11 cellular contexts compared by ENCODE assay signal in the genomic region with DNA sequence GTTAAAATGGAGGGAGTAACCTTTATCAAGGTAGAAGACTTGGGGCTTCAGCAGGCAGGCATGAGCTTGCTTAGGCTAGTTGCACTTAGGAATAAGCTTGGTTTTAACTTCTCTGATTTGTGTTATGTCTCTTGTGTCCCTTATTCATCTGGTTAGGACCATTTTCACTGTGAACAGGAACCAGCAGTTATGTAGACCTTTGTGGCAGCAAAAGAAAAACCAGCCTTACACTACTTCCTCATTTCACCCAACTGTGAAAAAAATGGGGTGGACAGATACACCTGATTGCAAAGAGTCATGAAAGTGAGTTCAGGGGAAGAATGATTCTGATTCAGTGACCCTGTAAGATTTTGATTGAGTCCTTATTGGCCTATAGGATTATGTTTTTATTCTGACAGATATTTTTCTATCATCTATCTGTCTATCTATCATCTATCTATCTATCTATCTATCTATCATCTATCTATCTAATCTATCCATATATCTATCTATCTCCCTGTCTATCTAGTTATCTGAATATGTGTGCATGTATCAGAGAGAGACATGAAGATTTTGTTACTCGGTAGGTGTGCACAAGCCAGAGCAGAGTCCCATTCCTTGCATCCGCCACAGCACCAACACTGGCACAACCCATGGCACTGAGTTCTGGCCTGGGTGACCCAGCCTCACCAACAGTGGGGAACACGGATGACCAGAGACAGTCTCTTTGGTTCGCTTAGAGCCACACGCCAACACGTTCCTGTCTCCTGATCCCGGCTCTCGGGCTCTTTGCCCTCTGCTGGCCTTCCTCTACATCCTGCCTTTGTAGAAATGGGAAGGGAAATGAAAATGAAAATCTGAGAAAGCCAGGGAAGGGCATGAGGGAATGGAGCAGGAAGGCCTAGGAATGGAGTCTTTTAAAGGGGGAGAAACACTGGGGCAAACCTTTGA. TPM values are rescaled to one million over a fixed set of nuclear protein-coding genes. Genes with fewer than 3 reads are reported as not detected.
DNase-seq lines count a peak whose midpoint lies in the region; ATAC-seq and TF ChIP-seq lines count a peak whose summit lies in the region.
"Had no signal": no experiment of that assay in that cellular context is flagged by ENCODE, and none has a peak within 500 bp of the region (broad histone marks: within the 10 kb centered on the region; RNA-seq: fewer than 3 reads in every experiment).

No MANE protein-coding gene starts in this region.

- peaks cover 7% of the 10 kb centered on the region for H3K27me3 Mint-ChIP-seq in activated B cell treated with CpG ODN at 0.5 μM for 24 hours

- H3K36me3 ChIP-seq in stomach smooth muscle (ENCODE audit: control insufficient read depth in 2 of 2, insufficient read depth in 2 of 2, low read length in 2 of 2) = no peaks in the 10 kb centered on the region
- peaks cover 5% of the 10 kb centered on the region; the same call in 1 of the 2 replicates for H3K36me3 ChIP-seq in PC-9 (ENCODE audit: low read depth)
- H3K36me3 ChIP-seq in suprapubic skin = no peaks in the 10 kb centered on the region

- H3K4me1 ChIP-seq in stomach smooth muscle (ENCODE audit: control insufficient read depth, insufficient read depth, low read length) = peaks cover 21% of the 10 kb centered on the region
- H3K4me1 ChIP-seq in PC-9 (replicated peaks; ENCODE audit: insufficient read depth) = peaks cover 55% of the 10 kb centered on the region
- H3K4me1 ChIP-seq in suprapubic skin = peaks cover 30% of the 10 kb centered on the region

- H3F3A ChIP-seq in PC-9 (ENCODE audit: insufficient read depth, low read depth) = peaks cover 14% of the 10 kb centered on the region

- peaks cover 32% of the 10 kb centered on the region for H3K4me1 Mint-ChIP-seq in activated B cell treated with CpG ODN at 0.5 μM for 24 hours
- H3K4me1 Mint-ChIP-seq: immature natural killer cell had no signal

- POLR2A ChIA-PET in activated B cell treated with CpG ODN at 0.5 μM for 24 hours (lab: Charles Lee) (no interaction called here), PC-9 (lab: Charles Lee; ENCODE audit: unreplicated experiment) (no interaction called here)

- H3K9me2 ChIP-seq in PC-9 (ENCODE audit: insufficient read depth) = no peaks in the 10 kb centered on the region

- no peak for TF ChIP-seq CTCF in activated B cell treated with CpG ODN at 0.5 μM for 24 hours (IDR thresholded peaks at IDR 0.05)
- no peak for TF ChIP-seq CTCF in PC-9 (conservative IDR thresholded peaks at IDR 0.05)
- TF ChIP-seq CTCF in suprapubic skin (IDR thresholded peaks at IDR 0.05) = no peak

- no TSS peak for BruUV-seq in PC-9 (replicated peaks; lab: Mats Ljungman, UMichigan)

- ATAC-seq in GM19438 (IDR thresholded peaks at IDR 0.05; ENCODE audit: low read depth, unreplicated experiment) (peak; percentile 93), HG03066 (IDR thresholded peaks at IDR 0.05; ENCODE audit: low read depth, unreplicated experiment) (peak; percentile 95), activated B cell treated with CpG ODN at 0.5 μM for 24 hours (ENCODE audit: low read depth) (peak; percentile 84)

- H3K27ac ChIP-seq in stomach smooth muscle (ENCODE audit: low read length) = peak overlapping the region; percentile 6
- H3K27ac ChIP-seq in PC-9 = no peak overlapping the region
- no peak overlapping the region for H3K27ac ChIP-seq in suprapubic skin

- no peak overlapping the region for H2AFZ ChIP-seq in PC-9

- H3K9me3 ChIP-seq in stomach smooth muscle (ENCODE audit: control insufficient read depth in 2 of 2, low read length in 2 of 2) (no peaks in the 10 kb centered on the region), PC-9 (ENCODE audit: insufficient read depth, low read depth) (peaks cover 14% of the 10 kb centered on the region; the same call in 1 of the 2 replicates), suprapubic skin (no peaks in the 10 kb centered on the region)

- peak overlapping the region; percentile 50 for H3K27ac Mint-ChIP-seq in activated B cell treated with CpG ODN at 0.5 μM for 24 hours
- H3K27ac Mint-ChIP-seq: immature natural killer cell; stimulated activated naive CD8-positive, alpha-beta T cell treated with anti-CD3 and anti-CD28 coated beads, Interleukin-15, Interleukin-2, amounts not matched to agents 100 ng/mL and 50 ng/mL, for 24 hours had no signal

- H3K79me2 ChIP-seq in PC-9 (ENCODE audit: low read depth) = no peaks in the 10 kb centered on the region

- intact Hi-C loops in activated B cell treated with CpG ODN at 0.5 μM for 24 hours (cut with micrococcal nuclease) (no loop called here), PC-9 (cut with micrococcal nuclease; ENCODE audit: unreplicated experiment) (no loop called here)

- H3K36me3 Mint-ChIP-seq in activated B cell treated with CpG ODN at 0.5 μM for 24 hours (ENCODE audit: low read depth) = no peaks in the 10 kb centered on the region
- H3K36me3 Mint-ChIP-seq: IgD-negative memory B cell, immature natural killer cell had no signal

- H3K9ac ChIP-seq in stomach smooth muscle (ENCODE audit: low read length in 2 of 2) = no peak overlapping the region

- CTCF ChIA-PET in activated B cell treated with CpG ODN at 0.5 μM for 24 hours (lab: Charles Lee) (interaction anchor here (2.3 kb wide), 1 partner anchor 15 kb away, joined by 7 read pairs; no protein-coding TSS in a partner anchor), PC-9 (lab: Charles Lee) (no interaction called here)

- H3K4me3 Mint-ChIP-seq in activated B cell treated with CpG ODN at 0.5 μM for 24 hours = no peak overlapping the region
- H3K4me3 Mint-ChIP-seq: immature natural killer cell; stimulated activated naive CD8-positive, alpha-beta T cell treated with anti-CD3 and anti-CD28 coated beads, Interleukin-15, Interleukin-2, amounts not matched to agents 100 ng/mL and 50 ng/mL, for 24 hours had no signal

- H3K4me2 ChIP-seq in PC-9 = no peak overlapping the region

- no peak overlapping the region for H3K4me3 ChIP-seq in stomach smooth muscle (ENCODE audit: low read length in 2 of 2)
- H3K4me3 ChIP-seq in PC-9 = no peak overlapping the region
- no peak overlapping the region for H3K4me3 ChIP-seq in suprapubic skin

- no peaks in the 10 kb centered on the region for H4K20me1 ChIP-seq in PC-9 (ENCODE audit: insufficient read depth)

- TF ChIP-seq EP300 in suprapubic skin (IDR thresholded peaks at IDR 0.05) = no peak

- no peaks in the 10 kb centered on the region for H3K9me3 Mint-ChIP-seq in activated B cell treated with CpG ODN at 0.5 μM for 24 hours
- H3K9me3 Mint-ChIP-seq: IgD-negative memory B cell; immature natural killer cell; stimulated activated naive CD8-positive, alpha-beta T cell treated with anti-CD3 and anti-CD28 coated beads, Interleukin-15, Interleukin-2, amounts not matched to agents 100 ng/mL and 50 ng/mL, for 24 hours had no signal

- no peak for DNase-seq in activated B cell treated with CpG ODN at 0.5 μM for 24 hours
- DNase-seq in putamen (ENCODE audit: low spot score) = no peak
- no peak for DNase-seq in stimulated activated CD4-positive, alpha-beta T cell treated with anti-CD3 and anti-CD28 coated beads, Interleukin-4, amount 100 ng/mL, for 4 hours
- DNase-seq in PC-9 = no peak
- no peak for DNase-seq in suprapubic skin (ENCODE audit: low spot score in 2 of 2)

- H3K27me3 ChIP-seq in stomach smooth muscle (ENCODE audit: control insufficient read depth in 1 of 2, insufficient read depth in 2 of 2, low read length in 2 of 2) (no peaks in the 10 kb centered on the region), PC-9 (ENCODE audit: insufficient read depth, low read depth) (no peaks in the 10 kb centered on the region), suprapubic skin (no peaks in the 10 kb centered on the region)

- WGBS in suprapubic skin = 91% methylated on average over 8 of the region's 8 CpGs

- TF ChIP-seq POLR2A in suprapubic skin (IDR thresholded peaks at IDR 0.05) = no peak

RNA-seq across cellular contexts. Expression of a gene that starts 1.3 kb away (rescaled TPM):
- total RNA-seq in activated B cell treated with CpG ODN at 0.5 μM for 24 hours = not detected in 2 replicates
- total RNA-seq in PC-9 (2021) = 0.17 TPM in 1 of 2 replicates, not detected in the other
- 1 to 10 TPM in 2 of 4 donors, under 1 TPM in 2; 0.38 to 3.8 (median 2.1) TPM for total RNA-seq in suprapubic skin
